1 cellular context compared by ENCODE assay signal in the genomic region with DNA sequence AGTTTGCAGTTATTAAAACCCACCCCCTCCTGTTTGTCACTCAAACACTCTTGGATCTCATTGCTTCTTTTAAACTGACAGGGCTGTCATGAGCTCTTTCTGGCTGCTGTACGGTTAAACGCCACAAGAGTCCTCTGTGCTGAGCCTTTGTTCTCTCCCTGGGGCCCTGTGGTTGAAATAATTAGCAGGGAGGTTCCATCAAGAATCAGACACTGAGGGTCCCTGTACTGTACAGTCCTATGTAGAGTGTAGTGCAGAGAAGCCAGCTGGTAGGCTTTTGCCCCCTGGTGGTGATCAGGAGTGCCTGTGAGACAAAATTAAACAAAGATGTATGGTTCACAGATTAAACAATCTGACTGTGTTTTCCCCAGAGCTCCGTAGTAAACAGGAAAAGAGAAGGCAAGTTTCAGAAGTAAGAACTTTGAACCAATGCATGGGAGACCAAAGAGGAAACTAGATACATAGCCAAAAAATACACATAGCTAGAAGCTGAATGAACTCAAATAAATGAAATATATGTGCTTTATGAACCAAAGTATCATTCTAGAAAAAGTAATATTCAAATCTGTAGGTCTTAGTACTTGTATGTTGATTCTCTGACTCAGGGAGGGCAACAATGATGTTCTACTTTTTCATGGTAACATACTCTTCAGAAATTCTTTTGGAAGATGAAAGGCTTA.
A peak's percentile ranks its signal among the peaks of the same experiment; 100 is the strongest.
TF ChIP-seq lines count a peak whose summit lies in the region.

No MANE protein-coding gene starts in this region.

TF ChIP-seq in HEK293, 187 proteins besides CTCF, POLR2A, EP300 and RAD21 (continued from another document and continues in another):
- TF ChIP-seq KLF1 (tag by site-specific recombination; IDR thresholded peaks at IDR 0.05) (no peak), ZNF548 (tag by site-specific recombination; IDR thresholded peaks at IDR 0.05) (no peak), ZNF624 (tag by site-specific recombination; IDR thresholded peaks at IDR 0.05) (no peak), ZFP3 (tag by site-specific recombination; IDR thresholded peaks at IDR 0.05; ENCODE audit: low read depth) (no peak), ZNF510 (tag by site-specific recombination; IDR thresholded peaks at IDR 0.05; ENCODE audit: insufficient replicate concordance) (no peak), KLF7 (tag by site-specific recombination; IDR thresholded peaks at IDR 0.05; ENCODE audit: borderline replicate concordance) (no peak), ZNF23 (tag by site-specific recombination; IDR thresholded peaks at IDR 0.05; ENCODE audit: borderline replicate concordance) (no peak), OSR2 (tag by site-specific recombination; IDR thresholded peaks at IDR 0.05) (peak; percentile 29; the same call in 1 of the 2 replicates), PRDM1 (tag by site-specific recombination; IDR thresholded peaks at IDR 0.05) (no peak), ZNF350 (tag by site-specific recombination; IDR thresholded peaks at IDR 0.05) (no peak), ZSCAN16 (tag by site-specific recombination; IDR thresholded peaks at IDR 0.05) (no peak), ZNF776 (tag by site-specific recombination; IDR thresholded peaks at IDR 0.05; ENCODE audit: borderline replicate concordance) (no peak), ZNF555 (tag by site-specific recombination; conservative IDR thresholded peaks at IDR 0.05) (no peak), ZNF544 (tag by site-specific recombination; IDR thresholded peaks at IDR 0.05) (no peak), ZNF335 (tag by site-specific recombination; conservative IDR thresholded peaks at IDR 0.05) (no peak), ZEB2 (tag by site-specific recombination; IDR thresholded peaks at IDR 0.05) (peak; percentile 38; the same call in 1 of the 2 replicates), ZNF514 (tag by site-specific recombination; IDR thresholded peaks at IDR 0.05) (no peak), ZNF707 (tag by site-specific recombination; IDR thresholded peaks at IDR 0.05) (no peak), ZNF19 (tag by site-specific recombination; IDR thresholded peaks at IDR 0.05; ENCODE audit: low read depth) (no peak), ZNF473 (tag by site-specific recombination; IDR thresholded peaks at IDR 0.05) (no peak), ZFP41 (tag by site-specific recombination; IDR thresholded peaks at IDR 0.05; ENCODE audit: borderline replicate concordance) (no peak), ZNF175 (tag by site-specific recombination; IDR thresholded peaks at IDR 0.05) (no peak), YY2 (tag by site-specific recombination; IDR thresholded peaks at IDR 0.05) (no peak), FEZF1 (tag by site-specific recombination; IDR thresholded peaks at IDR 0.05) (no peak), ZNF132 (tag by site-specific recombination; IDR thresholded peaks at IDR 0.05; ENCODE audit: borderline replicate concordance) (no peak), ZNF394 (tag by site-specific recombination; IDR thresholded peaks at IDR 0.05; ENCODE audit: borderline replicate concordance) (no peak; the same call in 1 of the 2 replicates), ZNF292 (tag by site-specific recombination; IDR thresholded peaks at IDR 0.05; ENCODE audit: borderline replicate concordance, low read depth) (no peak), ZBTB20 (tag by site-specific recombination; IDR thresholded peaks at IDR 0.05) (peak; percentile 56), ZNF843 (tag by site-specific recombination; IDR thresholded peaks at IDR 0.05) (no peak), ZFHX2 (tag by site-specific recombination; conservative IDR thresholded peaks at IDR 0.05) (no peak), ZNF792 (tag by site-specific recombination; IDR thresholded peaks at IDR 0.05) (no peak), ZBTB1 (tag by site-specific recombination; IDR thresholded peaks at IDR 0.05) (no peak), ZNF654 (tag by site-specific recombination; IDR thresholded peaks at IDR 0.05; ENCODE audit: low read depth) (peak; percentile 71), ZNF223 (tag by site-specific recombination; IDR thresholded peaks at IDR 0.05) (no peak), ZNF530 (tag by site-specific recombination; IDR thresholded peaks at IDR 0.05; ENCODE audit: low read depth) (no peak), ZNF114 (tag by site-specific recombination; IDR thresholded peaks at IDR 0.05) (no peak)
- TF ChIP-seq, protein P1, sequence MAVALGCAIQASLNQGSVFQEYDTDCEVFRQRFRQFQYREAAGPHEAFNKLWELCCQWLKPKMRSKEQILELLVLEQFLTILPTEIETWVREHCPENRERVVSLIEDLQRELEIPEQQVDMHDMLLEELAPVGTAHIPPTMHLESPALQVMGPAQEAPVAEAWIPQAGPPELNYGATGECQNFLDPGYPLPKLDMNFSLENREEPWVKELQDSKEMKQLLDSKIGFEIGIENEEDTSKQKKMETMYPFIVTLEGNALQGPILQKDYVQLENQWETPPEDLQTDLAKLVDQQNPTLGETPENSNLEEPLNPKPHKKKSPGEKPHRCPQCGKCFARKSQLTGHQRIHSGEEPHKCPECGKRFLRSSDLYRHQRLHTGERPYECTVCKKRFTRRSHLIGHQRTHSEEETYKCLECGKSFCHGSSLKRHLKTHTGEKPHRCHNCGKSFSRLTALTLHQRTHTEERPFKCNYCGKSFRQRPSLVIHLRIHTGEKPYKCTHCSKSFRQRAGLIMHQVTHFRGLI (tag by site-specific recombination; IDR thresholded peaks at IDR 0.05) = no peak
- TF ChIP-seq, protein P2, sequence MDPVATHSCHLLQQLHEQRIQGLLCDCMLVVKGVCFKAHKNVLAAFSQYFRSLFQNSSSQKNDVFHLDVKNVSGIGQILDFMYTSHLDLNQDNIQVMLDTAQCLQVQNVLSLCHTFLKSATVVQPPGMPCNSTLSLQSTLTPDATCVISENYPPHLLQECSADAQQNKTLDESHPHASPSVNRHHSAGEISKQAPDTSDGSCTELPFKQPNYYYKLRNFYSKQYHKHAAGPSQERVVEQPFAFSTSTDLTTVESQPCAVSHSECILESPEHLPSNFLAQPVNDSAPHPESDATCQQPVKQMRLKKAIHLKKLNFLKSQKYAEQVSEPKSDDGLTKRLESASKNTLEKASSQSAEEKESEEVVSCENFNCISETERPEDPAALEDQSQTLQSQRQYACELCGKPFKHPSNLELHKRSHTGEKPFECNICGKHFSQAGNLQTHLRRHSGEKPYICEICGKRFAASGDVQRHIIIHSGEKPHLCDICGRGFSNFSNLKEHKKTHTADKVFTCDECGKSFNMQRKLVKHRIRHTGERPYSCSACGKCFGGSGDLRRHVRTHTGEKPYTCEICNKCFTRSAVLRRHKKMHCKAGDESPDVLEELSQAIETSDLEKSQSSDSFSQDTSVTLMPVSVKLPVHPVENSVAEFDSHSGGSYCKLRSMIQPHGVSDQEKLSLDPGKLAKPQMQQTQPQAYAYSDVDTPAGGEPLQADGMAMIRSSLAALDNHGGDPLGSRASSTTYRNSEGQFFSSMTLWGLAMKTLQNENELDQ (tag by site-specific recombination; IDR thresholded peaks at IDR 0.05; ENCODE audit: low read depth) = no peak
- TF ChIP-seq, protein P3, sequence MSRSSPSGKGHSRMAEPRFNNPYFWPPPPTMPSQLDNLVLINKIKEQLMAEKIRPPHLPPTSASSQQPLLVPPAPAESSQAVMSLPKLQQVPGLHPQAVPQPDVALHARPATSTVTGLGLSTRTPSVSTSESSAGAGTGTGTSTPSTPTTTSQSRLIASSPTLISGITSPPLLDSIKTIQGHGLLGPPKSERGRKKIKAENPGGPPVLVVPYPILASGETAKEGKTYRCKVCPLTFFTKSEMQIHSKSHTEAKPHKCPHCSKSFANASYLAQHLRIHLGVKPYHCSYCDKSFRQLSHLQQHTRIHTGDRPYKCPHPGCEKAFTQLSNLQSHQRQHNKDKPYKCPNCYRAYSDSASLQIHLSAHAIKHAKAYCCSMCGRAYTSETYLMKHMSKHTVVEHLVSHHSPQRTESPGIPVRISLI (tag by site-specific recombination; IDR thresholded peaks at IDR 0.05) = no peak
- TF ChIP-seq, protein P4, sequence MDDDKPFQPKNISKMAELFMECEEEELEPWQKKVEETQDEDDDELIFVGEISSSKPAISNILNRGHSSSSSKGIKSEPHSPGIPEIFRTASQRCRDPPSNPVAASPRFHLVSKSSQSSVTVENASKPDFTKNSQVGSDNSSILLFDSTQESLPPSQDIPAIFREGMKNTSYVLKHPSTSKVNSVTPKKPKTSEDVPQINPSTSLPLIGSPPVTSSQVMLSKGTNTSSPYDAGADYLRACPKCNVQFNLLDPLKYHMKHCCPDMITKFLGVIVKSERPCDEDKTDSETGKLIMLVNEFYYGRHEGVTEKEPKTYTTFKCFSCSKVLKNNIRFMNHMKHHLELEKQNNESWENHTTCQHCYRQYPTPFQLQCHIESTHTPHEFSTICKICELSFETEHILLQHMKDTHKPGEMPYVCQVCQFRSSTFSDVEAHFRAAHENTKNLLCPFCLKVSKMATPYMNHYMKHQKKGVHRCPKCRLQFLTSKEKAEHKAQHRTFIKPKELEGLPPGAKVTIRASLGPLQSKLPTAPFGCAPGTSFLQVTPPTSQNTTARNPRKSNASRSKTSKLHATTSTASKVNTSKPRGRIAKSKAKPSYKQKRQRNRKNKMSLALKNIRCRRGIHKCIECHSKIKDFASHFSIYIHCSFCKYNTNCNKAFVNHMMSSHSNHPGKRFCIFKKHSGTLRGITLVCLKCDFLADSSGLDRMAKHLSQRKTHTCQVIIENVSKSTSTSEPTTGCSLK (tag by site-specific recombination; IDR thresholded peaks at IDR 0.05) = no peak
- TF ChIP-seq, protein P5, sequence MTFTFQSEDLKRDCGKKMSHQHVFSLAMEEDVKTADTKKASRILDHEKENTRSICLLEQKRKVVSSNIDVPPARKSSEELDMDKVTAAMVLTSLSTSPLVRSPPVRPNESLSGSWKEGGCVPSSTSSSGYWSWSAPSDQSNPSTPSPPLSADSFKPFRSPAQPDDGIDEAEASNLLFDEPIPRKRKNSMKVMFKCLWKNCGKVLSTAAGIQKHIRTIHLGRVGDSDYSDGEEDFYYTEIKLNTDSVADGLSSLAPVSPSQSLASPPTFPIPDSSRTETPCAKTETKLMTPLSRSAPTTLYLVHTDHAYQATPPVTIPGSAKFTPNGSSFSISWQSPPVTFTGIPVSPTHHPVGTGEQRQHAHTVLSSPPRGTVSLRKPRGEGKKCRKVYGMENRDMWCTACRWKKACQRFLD (tag by site-specific recombination; IDR thresholded peaks at IDR 0.05) = no peak
- TF ChIP-seq, protein P6, sequence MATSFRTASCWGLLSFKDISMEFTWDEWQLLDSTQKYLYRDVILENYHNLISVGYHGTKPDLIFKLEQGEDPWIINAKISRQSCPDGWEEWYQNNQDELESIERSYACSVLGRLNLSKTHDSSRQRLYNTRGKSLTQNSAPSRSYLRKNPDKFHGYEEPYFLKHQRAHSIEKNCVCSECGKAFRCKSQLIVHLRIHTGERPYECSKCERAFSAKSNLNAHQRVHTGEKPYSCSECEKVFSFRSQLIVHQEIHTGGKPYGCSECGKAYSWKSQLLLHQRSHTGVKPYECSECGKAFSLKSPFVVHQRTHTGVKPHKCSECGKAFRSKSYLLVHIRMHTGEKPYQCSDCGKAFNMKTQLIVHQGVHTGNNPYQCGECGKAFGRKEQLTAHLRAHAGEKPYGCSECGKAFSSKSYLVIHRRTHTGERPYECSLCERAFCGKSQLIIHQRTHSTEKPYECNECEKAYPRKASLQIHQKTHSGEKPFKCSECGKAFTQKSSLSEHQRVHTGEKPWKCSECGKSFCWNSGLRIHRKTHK (tag by site-specific recombination; IDR thresholded peaks at IDR 0.05) = no peak
- TF ChIP-seq, protein P7, sequence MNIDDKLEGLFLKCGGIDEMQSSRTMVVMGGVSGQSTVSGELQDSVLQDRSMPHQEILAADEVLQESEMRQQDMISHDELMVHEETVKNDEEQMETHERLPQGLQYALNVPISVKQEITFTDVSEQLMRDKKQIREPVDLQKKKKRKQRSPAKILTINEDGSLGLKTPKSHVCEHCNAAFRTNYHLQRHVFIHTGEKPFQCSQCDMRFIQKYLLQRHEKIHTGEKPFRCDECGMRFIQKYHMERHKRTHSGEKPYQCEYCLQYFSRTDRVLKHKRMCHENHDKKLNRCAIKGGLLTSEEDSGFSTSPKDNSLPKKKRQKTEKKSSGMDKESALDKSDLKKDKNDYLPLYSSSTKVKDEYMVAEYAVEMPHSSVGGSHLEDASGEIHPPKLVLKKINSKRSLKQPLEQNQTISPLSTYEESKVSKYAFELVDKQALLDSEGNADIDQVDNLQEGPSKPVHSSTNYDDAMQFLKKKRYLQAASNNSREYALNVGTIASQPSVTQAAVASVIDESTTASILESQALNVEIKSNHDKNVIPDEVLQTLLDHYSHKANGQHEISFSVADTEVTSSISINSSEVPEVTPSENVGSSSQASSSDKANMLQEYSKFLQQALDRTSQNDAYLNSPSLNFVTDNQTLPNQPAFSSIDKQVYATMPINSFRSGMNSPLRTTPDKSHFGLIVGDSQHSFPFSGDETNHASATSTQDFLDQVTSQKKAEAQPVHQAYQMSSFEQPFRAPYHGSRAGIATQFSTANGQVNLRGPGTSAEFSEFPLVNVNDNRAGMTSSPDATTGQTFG (tag by site-specific recombination; IDR thresholded peaks at IDR 0.05; ENCODE audit: borderline replicate concordance) = no peak
- TF ChIP-seq, protein P8, sequence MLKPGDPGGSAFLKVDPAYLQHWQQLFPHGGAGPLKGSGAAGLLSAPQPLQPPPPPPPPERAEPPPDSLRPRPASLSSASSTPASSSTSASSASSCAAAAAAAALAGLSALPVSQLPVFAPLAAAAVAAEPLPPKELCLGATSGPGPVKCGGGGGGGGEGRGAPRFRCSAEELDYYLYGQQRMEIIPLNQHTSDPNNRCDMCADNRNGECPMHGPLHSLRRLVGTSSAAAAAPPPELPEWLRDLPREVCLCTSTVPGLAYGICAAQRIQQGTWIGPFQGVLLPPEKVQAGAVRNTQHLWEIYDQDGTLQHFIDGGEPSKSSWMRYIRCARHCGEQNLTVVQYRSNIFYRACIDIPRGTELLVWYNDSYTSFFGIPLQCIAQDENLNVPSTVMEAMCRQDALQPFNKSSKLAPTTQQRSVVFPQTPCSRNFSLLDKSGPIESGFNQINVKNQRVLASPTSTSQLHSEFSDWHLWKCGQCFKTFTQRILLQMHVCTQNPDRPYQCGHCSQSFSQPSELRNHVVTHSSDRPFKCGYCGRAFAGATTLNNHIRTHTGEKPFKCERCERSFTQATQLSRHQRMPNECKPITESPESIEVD (tag by site-specific recombination; IDR thresholded peaks at IDR 0.05) = no peak; the same call in 1 of the 2 replicates
